ENCODE assay signal across 7 cellular contexts in the genomic region with DNA sequence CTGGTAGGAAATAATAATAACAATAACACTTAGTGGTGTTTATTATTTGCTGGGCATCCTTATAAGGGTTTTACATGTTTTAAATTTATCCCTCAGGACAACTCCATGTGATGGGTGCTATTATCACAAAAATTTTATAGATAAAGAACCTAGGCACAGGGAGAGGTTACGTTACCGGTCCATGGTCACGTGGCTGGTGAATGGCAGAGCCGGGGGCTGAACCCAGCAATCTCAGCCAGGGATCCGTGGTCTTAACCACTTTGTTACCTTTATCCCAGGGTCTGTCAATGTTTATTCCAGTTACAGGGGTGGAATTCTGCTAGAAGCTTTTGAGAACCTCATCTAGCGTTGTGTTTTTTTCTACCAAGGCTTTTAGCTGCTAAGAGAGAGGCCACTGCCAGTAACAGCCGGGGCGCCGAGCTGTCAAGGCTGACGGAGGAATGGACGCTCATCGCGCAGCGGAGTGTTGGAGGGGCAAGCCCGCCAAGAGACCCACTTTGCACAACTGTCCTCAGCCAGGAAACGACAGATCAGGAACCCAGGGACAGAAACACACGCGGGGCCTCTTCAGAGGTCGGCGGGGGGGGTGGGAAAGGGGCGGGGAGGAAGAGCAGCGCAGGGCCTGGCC. TPM values are rescaled to one million over a fixed set of nuclear protein-coding genes. Genes with fewer than 3 reads are reported as not detected.
DNase-seq lines count a peak whose midpoint lies in the region; ATAC-seq, FAIRE-seq and TF ChIP-seq lines count a peak whose summit lies in the region.

No MANE protein-coding gene starts in this region.

- H3K4me1 ChIP-seq in endothelial cell of umbilical vein (ENCODE audit: control insufficient read depth, extremely low read depth, insufficient read depth, low read length) (peaks cover 32% of the 10 kb centered on the region), muscle layer of duodenum (ENCODE audit: control insufficient read depth in 1 of 2, insufficient read depth in 2 of 2, low read length in 2 of 2) (peaks cover 5 to 11% of the 10 kb centered on the region in 2 donors), upper lobe of right lung (peaks cover 36% of the 10 kb centered on the region)

- H3K27ac ChIP-seq in endothelial cell of umbilical vein (ENCODE audit: insufficient read depth, low read depth, low read length) (peak overlapping the region; percentile 90), muscle layer of duodenum (ENCODE audit: low read length) (peak overlapping the region; percentile 99), upper lobe of right lung (peak overlapping the region; percentile 98)

- CTCF ChIA-PET in GM10248 (lab: Yijun Ruan, JAX): interaction anchor here (1.1 to 2.0 kb wide), 3 partner anchors 13 to 62 kb away, joined by 3 to 7 read pairs (median 3); no protein-coding TSS in a partner anchor
- CTCF ChIA-PET in endothelial cell of umbilical vein (lab: Charles Lee): interaction anchor here (1.0 to 1.4 kb wide), 4 partner anchors 14 to 584 kb away, joined by 3 to 5 read pairs (median 4); no protein-coding TSS in a partner anchor

- no peaks in the 10 kb centered on the region for H3K9me1 ChIP-seq in endothelial cell of umbilical vein (replicated peaks; ENCODE audit: control insufficient read depth, extremely low read depth, insufficient read depth, low read length)

- peak overlapping the region; percentile 87 for H3K9ac ChIP-seq in endothelial cell of umbilical vein (replicated peaks; ENCODE audit: extremely low read depth, insufficient read depth, low read length)

- peak; percentile 46 for DNase-seq in GM10248 (ENCODE audit: extremely low spot score)
- no peak for DNase-seq in endothelial cell of umbilical vein (ENCODE audit: low read depth, low spot score)
- DNase-seq in upper lobe of right lung: no peak

- TF ChIP-seq POLR2A in endothelial cell of umbilical vein (IDR thresholded peaks at IDR 0.05; ENCODE audit: low read depth, low read length): no peak

- peaks cover 3% of the 10 kb centered on the region for H3K9me3 ChIP-seq in endothelial cell of umbilical vein (replicated peaks; ENCODE audit: control insufficient read depth, insufficient read depth, low read length)
- H3K9me3 ChIP-seq in muscle layer of duodenum (ENCODE audit: control insufficient read depth in 1 of 2, low read length in 2 of 2): no peaks in the 10 kb centered on the region
- no peaks in the 10 kb centered on the region for H3K9me3 ChIP-seq in upper lobe of right lung

- peak overlapping the region; percentile 87 for H3K4me2 ChIP-seq in endothelial cell of umbilical vein (ENCODE audit: insufficient read depth, low read length)

- ATAC-seq in HG02759 (IDR thresholded peaks at IDR 0.05; ENCODE audit: unreplicated experiment): peak; percentile 11
- peak; percentile 58 for ATAC-seq in SK-N-SH treated with all-trans-retinoic acid at 6 μM for 48 hours
- peak; percentile 3 for ATAC-seq in upper lobe of right lung
- no peak for ATAC-seq in GM18873 (IDR thresholded peaks at IDR 0.05; ENCODE audit: low FRiP score, unreplicated experiment)

- H3K79me2 ChIP-seq in endothelial cell of umbilical vein (ENCODE audit: control insufficient read depth, insufficient read depth, low read length): peaks cover 3% of the 10 kb centered on the region

- H4K20me1 ChIP-seq in endothelial cell of umbilical vein (replicated peaks; ENCODE audit: control insufficient read depth, extremely low read depth, insufficient read depth, low read length): no peaks in the 10 kb centered on the region

- TF ChIP-seq CTCF in GM10248 (IDR thresholded peaks at IDR 0.05; ENCODE audit: control extremely low read depth, extremely low read depth, low read depth, missing control alignments) (no peak), endothelial cell of umbilical vein (IDR thresholded peaks at IDR 0.05; ENCODE audit: extremely low read depth in 1 of 2, insufficient read depth in 1 of 2, low read depth in 1 of 2, low read length in 2 of 2) (no peak), upper lobe of right lung (IDR thresholded peaks at IDR 0.05) (no peak)

- intact Hi-C loops in endothelial cell of umbilical vein (cut with micrococcal nuclease): loop anchor here (5.0 kb wide), 1 partner anchor 379 kb away; a partner anchor contains a TSS
- intact Hi-C loops in upper lobe of right lung (cut with DNase I): no loop called here

- H3K36me3 ChIP-seq in endothelial cell of umbilical vein (ENCODE audit: control insufficient read depth in 2 of 2, extremely low read depth in 1 of 2, insufficient read depth in 2 of 2, low read length in 2 of 2) (no peaks in the 10 kb centered on the region), muscle layer of duodenum (ENCODE audit: control insufficient read depth in 1 of 2, insufficient read depth in 2 of 2, low read length in 2 of 2) (no peaks in the 10 kb centered on the region), upper lobe of right lung (no peaks in the 10 kb centered on the region)

- peak; percentile 8 for FAIRE-seq in endothelial cell of umbilical vein (lab: Jason Lieb, UNC)

- H3K4me3 ChIP-seq in endothelial cell of umbilical vein (replicated peaks in 1 of 3; ENCODE audit: insufficient read depth in 1 of 3, low read depth in 1 of 3, low read length in 3 of 3) (peak overlapping the region; percentile 24 to 75 (median 55)), muscle layer of duodenum (ENCODE audit: low read depth in 1 of 2, low read length in 2 of 2) (peak overlapping the region; percentile 77 to 86), upper lobe of right lung (peak overlapping the region; percentile 87)

- peak overlapping the region; percentile 49 for H2AFZ ChIP-seq in endothelial cell of umbilical vein (ENCODE audit: low read depth, low read length)

- dilution Hi-C loops in endothelial cell of umbilical vein (cut with MboI; ENCODE audit: extremely low pct_ligation_motif_present, low sequenced_read_pairs): no loop called here

- BruUV-seq in endothelial cell of umbilical vein (replicated peaks; lab: Mats Ljungman, UMichigan): TSS peak; percentile 58

- POLR2A ChIA-PET in GM10248 (lab: Yijun Ruan, JAX): interaction anchor here (1.3 kb wide), 1 partner anchor 13 kb away, joined by 7 read pairs; no protein-coding TSS in a partner anchor
- POLR2A ChIA-PET in endothelial cell of umbilical vein (lab: Charles Lee): interaction anchor here (0.7 to 1.2 kb wide), 5 partner anchors 13 to 231 kb away, joined by 3 to 11 read pairs (median 4); a partner anchor contains a TSS

- H3K27me3 ChIP-seq in endothelial cell of umbilical vein (ENCODE audit: control insufficient read depth in 2 of 2, insufficient read depth in 2 of 2, low read length in 2 of 2): no peaks in the 10 kb centered on the region
- no peaks in the 10 kb centered on the region for H3K27me3 ChIP-seq in muscle layer of duodenum (ENCODE audit: low read depth, low read length)
- H3K27me3 ChIP-seq in upper lobe of right lung: no peaks in the 10 kb centered on the region

TF ChIP-seq in SK-N-SH treated with all-trans-retinoic acid at 6 μM for 48 hours, 23 proteins besides CTCF, POLR2A, EP300 and RAD21 (continues in another document):
- TF ChIP-seq, protein P1, sequence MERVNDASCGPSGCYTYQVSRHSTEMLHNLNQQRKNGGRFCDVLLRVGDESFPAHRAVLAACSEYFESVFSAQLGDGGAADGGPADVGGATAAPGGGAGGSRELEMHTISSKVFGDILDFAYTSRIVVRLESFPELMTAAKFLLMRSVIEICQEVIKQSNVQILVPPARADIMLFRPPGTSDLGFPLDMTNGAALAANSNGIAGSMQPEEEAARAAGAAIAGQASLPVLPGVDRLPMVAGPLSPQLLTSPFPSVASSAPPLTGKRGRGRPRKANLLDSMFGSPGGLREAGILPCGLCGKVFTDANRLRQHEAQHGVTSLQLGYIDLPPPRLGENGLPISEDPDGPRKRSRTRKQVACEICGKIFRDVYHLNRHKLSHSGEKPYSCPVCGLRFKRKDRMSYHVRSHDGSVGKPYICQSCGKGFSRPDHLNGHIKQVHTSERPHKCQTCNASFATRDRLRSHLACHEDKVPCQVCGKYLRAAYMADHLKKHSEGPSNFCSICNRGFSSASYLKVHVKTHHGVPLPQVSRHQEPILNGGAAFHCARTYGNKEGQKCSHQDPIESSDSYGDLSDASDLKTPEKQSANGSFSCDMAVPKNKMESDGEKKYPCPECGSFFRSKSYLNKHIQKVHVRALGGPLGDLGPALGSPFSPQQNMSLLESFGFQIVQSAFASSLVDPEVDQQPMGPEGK (CRISPR knock-in tag; IDR thresholded peaks at IDR 0.05; ENCODE audit: borderline replicate concordance): no peak
- TF ChIP-seq ARNTL (CRISPR knock-in tag; IDR thresholded peaks at IDR 0.05; ENCODE audit: borderline replicate concordance, low read depth): no peak

TF ChIP-seq in endothelial cell of umbilical vein, 7 proteins besides CTCF, POLR2A, EP300 and RAD21:
- TF ChIP-seq JUN (IDR thresholded peaks at IDR 0.05; ENCODE audit: borderline replicate concordance, insufficient read depth, insufficient read length, low read depth): no peak
- TF ChIP-seq, protein P2, sequence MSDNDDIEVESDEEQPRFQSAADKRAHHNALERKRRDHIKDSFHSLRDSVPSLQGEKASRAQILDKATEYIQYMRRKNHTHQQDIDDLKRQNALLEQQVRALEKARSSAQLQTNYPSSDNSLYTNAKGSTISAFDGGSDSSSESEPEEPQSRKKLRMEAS (IDR thresholded peaks at IDR 0.05; ENCODE audit: insufficient read depth, insufficient read length): peak; percentile 43
- no peak for TF ChIP-seq POLR2AphosphoS5 (IDR thresholded peaks at IDR 0.05; ENCODE audit: insufficient read depth, low read depth, low read length)

RNA-seq across cellular contexts. Expression of a gene that starts 0.4 kb away (rescaled TPM):
- total RNA-seq in endothelial cell of umbilical vein (8.5 and 11.8 TPM in 2 replicates), upper lobe of right lung (9.9 TPM)
- 11.3 and 18.0 TPM in 2 replicates for polyA plus RNA-seq in endothelial cell of umbilical vein
- 14.6 and 15.9 TPM in 2 replicates for polyA plus RNA-seq in endothelial cell of umbilical vein (2011; cell fraction: cytosol; rRNA removed)
- 11.1 and 15.5 TPM in 2 replicates for polyA plus RNA-seq in endothelial cell of umbilical vein (2011; cell fraction: nucleus; rRNA removed)
- 10.9 and 17.3 TPM in 2 replicates for polyA plus RNA-seq in endothelial cell of umbilical vein (2012)
- 10.0 and 12.7 TPM in 2 replicates for polyA minus RNA-seq in endothelial cell of umbilical vein
- polyA minus RNA-seq in endothelial cell of umbilical vein (2011; cell fraction: cytosol; rRNA and poly(A)+ RNA removed): 2.6 TPM
- polyA minus RNA-seq in endothelial cell of umbilical vein (2011; cell fraction: nucleus; rRNA and poly(A)+ RNA removed): 5.9 and 9.0 TPM in 2 replicates
